ENCODE assay signal across 1 cellular context in the genomic region with DNA sequence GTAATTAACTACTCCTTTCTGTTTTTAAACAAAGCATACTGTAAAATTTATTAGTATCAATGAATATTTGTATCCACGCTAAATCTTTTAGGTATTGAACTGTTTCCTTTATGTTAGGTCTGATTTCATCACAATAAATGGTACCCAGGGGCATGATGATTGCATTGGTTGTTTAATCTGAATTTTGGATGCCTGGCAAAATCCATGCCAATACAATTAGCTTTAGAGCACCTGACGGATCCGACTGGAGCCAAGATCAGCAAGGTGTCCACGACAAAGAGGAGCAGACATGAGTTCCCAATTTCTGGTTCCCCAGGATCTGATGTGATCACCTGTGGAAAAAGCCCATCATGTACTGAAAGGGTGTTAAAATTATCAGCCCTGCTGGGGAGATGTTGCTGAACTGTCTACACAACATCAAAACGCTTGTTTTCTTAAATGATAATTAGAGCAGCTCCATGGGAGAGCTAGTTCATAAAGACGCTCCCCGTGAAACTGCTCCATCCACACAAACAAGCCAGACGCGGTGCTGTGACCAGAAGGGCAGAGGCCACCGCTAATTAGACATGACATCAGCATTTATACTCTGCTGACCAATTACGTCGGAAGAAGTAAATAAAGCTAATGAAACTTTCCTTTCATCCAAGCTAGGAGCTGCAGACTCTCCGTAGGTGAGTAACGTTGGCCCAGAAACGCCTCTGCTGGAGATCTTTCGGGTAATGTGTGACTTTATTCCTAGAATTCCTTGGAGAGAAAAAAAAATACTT.
TF ChIP-seq lines count a peak whose summit lies in the region.

No MANE protein-coding gene starts in this region.

TF ChIP-seq in K562, 482 proteins besides CTCF, POLR2A, EP300 and RAD21 (continued from another document):
- no peak for TF ChIP-seq ZNF239 (CRISPR knock-in tag; IDR thresholded peaks at IDR 0.05)
- TF ChIP-seq, protein P1, sequence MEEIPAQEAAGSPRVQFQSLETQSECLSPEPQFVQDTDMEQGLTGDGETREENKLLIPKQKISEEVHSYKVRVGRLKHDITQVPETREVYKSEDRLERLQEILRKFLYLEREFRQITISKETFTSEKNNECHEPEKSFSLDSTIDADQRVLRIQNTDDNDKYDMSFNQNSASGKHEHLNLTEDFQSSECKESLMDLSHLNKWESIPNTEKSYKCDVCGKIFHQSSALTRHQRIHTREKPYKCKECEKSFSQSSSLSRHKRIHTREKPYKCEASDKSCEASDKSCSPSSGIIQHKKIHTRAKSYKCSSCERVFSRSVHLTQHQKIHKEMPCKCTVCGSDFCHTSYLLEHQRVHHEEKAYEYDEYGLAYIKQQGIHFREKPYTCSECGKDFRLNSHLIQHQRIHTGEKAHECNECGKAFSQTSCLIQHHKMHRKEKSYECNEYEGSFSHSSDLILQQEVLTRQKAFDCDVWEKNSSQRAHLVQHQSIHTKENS (CRISPR knock-in tag; IDR thresholded peaks at IDR 0.05) = no peak
- TF ChIP-seq, protein P2, sequence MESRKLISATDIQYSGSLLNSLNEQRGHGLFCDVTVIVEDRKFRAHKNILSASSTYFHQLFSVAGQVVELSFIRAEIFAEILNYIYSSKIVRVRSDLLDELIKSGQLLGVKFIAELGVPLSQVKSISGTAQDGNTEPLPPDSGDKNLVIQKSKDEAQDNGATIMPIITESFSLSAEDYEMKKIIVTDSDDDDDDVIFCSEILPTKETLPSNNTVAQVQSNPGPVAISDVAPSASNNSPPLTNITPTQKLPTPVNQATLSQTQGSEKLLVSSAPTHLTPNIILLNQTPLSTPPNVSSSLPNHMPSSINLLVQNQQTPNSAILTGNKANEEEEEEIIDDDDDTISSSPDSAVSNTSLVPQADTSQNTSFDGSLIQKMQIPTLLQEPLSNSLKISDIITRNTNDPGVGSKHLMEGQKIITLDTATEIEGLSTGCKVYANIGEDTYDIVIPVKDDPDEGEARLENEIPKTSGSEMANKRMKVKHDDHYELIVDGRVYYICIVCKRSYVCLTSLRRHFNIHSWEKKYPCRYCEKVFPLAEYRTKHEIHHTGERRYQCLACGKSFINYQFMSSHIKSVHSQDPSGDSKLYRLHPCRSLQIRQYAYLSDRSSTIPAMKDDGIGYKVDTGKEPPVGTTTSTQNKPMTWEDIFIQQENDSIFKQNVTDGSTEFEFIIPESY (CRISPR knock-in tag; IDR thresholded peaks at IDR 0.05) = no peak
- no peak for TF ChIP-seq NR2F6 (CRISPR knock-in tag; IDR thresholded peaks at IDR 0.05)
- TF ChIP-seq, protein P3, sequence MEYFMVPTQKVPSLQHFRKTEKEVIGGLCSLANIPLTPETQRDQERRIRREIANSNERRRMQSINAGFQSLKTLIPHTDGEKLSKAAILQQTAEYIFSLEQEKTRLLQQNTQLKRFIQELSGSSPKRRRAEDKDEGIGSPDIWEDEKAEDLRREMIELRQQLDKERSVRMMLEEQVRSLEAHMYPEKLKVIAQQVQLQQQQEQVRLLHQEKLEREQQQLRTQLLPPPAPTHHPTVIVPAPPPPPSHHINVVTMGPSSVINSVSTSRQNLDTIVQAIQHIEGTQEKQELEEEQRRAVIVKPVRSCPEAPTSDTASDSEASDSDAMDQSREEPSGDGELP (CRISPR knock-in tag; IDR thresholded peaks at IDR 0.05; ENCODE audit: borderline replicate concordance) = no peak
- TF ChIP-seq FOS (IDR thresholded peaks at IDR 0.05; ENCODE audit: extremely low read depth, insufficient read length) = no peak
- TF ChIP-seq, protein P4, sequence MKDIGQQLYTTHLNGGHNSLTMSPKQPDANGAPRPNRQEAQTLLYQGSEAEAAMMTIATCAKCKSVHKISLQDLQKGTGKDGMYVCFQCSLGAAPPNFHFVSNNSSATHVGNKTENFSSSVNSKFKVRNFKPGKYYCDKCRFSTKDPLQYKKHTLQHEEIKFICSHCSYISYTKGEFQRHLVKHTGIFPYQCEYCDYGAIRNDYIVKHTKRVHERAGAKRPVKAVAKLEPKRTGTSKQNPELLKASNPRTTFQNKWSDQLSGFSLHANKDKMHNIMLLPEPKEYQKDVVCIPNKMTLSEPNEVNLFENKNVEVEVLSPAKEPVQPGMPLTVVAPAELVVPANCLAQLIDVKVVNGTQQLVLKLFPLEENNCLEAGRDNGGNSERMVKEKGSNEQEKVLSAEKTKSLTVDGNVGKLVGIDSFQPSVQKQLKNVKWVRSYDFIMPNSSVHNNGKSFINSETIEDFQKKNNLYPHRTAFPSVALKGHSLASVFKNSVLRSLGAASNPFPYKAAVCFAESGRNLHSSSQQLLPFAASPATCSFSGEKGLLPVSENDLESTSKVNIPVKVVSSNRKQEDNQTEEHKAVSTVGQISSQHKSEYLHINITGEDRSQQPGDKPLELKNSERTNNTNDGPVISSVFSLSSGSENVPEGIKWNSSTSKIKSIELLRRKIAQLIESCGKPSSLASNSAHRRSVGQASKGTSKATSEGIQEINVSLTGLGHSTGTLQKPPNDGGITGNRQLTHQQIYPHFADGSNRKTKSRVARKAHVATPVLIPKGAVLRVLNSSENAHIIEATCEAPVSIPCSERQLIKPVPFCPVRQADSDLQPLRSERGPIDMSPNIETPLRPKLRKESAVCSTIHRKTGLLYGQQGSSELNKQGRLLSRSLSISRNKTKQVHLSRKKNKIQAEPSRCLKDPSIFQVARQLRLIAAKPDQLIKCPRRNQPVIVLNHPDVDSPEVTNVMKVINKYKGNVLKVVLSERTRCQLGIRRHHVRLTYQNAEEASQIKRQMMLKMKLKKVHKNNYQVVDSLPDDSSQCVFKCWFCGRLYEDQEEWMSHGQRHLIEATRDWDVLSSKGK (CRISPR knock-in tag; IDR thresholded peaks at IDR 0.05) = no peak
- TF ChIP-seq ZNF140 (CRISPR knock-in tag; IDR thresholded peaks at IDR 0.05) = no peak
- no peak for TF ChIP-seq ZNF764 (CRISPR knock-in tag; IDR thresholded peaks at IDR 0.05; ENCODE audit: low read depth)
- no peak for TF ChIP-seq KLF13 (tag; IDR thresholded peaks at IDR 0.05; ENCODE audit: borderline replicate concordance, low read depth)
- no peak for TF ChIP-seq PHF21A (IDR thresholded peaks at IDR 0.05; ENCODE audit: borderline replicate concordance, low read depth)
- 0 out of 2 replicates have a peak, but pooled peaks have one; percentile 52 for TF ChIP-seq GTF2E2 (tag; IDR thresholded peaks at IDR 0.05)
- TF ChIP-seq MTA1 (IDR thresholded peaks at IDR 0.05; ENCODE audit: borderline replicate concordance) = no peak
- TF ChIP-seq PCBP2 (IDR thresholded peaks at IDR 0.05; ENCODE audit: low read depth, low read length, poor library complexity, severe bottlenecking) = no peak
- TF ChIP-seq JUNB (CRISPR knock-in tag; conservative IDR thresholded peaks at IDR 0.05) = no peak
- TF ChIP-seq EZH2 (IDR thresholded peaks at IDR 0.05; ENCODE audit: borderline replicate concordance, low read depth, low read length) = no peak
- TF ChIP-seq TAF9B (IDR thresholded peaks at IDR 0.05; ENCODE audit: partially characterized antibody) = no peak
- peak; percentile 39 for TF ChIP-seq MAFF (IDR thresholded peaks at IDR 0.05; ENCODE audit: low read length)
- TF ChIP-seq, protein P5, sequence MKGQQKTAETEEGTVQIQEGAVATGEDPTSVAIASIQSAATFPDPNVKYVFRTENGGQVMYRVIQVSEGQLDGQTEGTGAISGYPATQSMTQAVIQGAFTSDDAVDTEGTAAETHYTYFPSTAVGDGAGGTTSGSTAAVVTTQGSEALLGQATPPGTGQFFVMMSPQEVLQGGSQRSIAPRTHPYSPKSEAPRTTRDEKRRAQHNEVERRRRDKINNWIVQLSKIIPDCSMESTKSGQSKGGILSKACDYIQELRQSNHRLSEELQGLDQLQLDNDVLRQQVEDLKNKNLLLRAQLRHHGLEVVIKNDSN (CRISPR knock-in tag; IDR thresholded peaks at IDR 0.05) = no peak
- no peak for TF ChIP-seq ERF (CRISPR knock-in tag; IDR thresholded peaks at IDR 0.05)
- no peak for TF ChIP-seq DACH1 (IDR thresholded peaks at IDR 0.05; ENCODE audit: partially characterized antibody)
- TF ChIP-seq ZNF717 (CRISPR knock-in tag; IDR thresholded peaks at IDR 0.05) = no peak
- no peak for TF ChIP-seq ARID2 (IDR thresholded peaks at IDR 0.05)
- TF ChIP-seq SMARCC2 (IDR thresholded peaks at IDR 0.05; ENCODE audit: low read depth) = no peak
- TF ChIP-seq CREM (IDR thresholded peaks at IDR 0.05; ENCODE audit: low read depth) = 0 out of 2 replicates have a peak, but pooled peaks have one; percentile 31
- TF ChIP-seq, protein P6, sequence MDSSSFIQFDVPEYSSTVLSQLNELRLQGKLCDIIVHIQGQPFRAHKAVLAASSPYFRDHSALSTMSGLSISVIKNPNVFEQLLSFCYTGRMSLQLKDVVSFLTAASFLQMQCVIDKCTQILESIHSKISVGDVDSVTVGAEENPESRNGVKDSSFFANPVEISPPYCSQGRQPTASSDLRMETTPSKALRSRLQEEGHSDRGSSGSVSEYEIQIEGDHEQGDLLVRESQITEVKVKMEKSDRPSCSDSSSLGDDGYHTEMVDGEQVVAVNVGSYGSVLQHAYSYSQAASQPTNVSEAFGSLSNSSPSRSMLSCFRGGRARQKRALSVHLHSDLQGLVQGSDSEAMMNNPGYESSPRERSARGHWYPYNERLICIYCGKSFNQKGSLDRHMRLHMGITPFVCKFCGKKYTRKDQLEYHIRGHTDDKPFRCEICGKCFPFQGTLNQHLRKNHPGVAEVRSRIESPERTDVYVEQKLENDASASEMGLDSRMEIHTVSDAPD (CRISPR knock-in tag; IDR thresholded peaks at IDR 0.05) = no peak
- no peak for TF ChIP-seq RFX7 (CRISPR knock-in tag; IDR thresholded peaks at IDR 0.05)
- TF ChIP-seq, protein P7, sequence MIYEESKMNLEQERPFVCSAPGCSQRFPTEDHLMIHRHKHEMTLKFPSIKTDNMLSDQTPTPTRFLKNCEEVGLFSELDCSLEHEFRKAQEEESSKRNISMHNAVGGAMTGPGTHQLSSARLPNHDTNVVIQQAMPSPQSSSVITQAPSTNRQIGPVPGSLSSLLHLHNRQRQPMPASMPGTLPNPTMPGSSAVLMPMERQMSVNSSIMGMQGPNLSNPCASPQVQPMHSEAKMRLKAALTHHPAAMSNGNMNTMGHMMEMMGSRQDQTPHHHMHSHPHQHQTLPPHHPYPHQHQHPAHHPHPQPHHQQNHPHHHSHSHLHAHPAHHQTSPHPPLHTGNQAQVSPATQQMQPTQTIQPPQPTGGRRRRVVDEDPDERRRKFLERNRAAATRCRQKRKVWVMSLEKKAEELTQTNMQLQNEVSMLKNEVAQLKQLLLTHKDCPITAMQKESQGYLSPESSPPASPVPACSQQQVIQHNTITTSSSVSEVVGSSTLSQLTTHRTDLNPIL (CRISPR knock-in tag; IDR thresholded peaks at IDR 0.05) = no peak
- TF ChIP-seq, protein P8, sequence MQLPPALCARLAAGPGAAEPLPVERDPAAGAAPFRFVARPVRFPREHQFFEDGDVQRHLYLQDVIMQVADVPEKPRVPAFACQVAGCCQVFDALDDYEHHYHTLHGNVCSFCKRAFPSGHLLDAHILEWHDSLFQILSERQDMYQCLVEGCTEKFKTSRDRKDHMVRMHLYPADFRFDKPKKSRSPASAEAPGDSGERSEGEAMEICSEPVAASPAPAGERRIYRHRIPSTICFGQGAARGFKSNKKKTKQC (CRISPR knock-in tag; IDR thresholded peaks at IDR 0.05) = no peak
- TF ChIP-seq SAP30 (IDR thresholded peaks at IDR 0.05; ENCODE audit: borderline replicate concordance, insufficient read depth, low read depth, low read length, poor library complexity, severe bottlenecking) = no peak
- TF ChIP-seq NR2C2 (CRISPR knock-in tag; IDR thresholded peaks at IDR 0.05) = no peak
- TF ChIP-seq NR2C2 (tag; IDR thresholded peaks at IDR 0.05) = peak; percentile 42; the same call in 1 of the 2 replicates
- TF ChIP-seq ZNF316 (IDR thresholded peaks at IDR 0.05) = peak; percentile 16; the same call in 1 of the 2 replicates
- TF ChIP-seq ZNF77 (CRISPR knock-in tag; IDR thresholded peaks at IDR 0.05) = no peak
- peak; percentile 42 for TF ChIP-seq NFE2 (IDR thresholded peaks at IDR 0.05; ENCODE audit: low read depth)
- TF ChIP-seq, protein P9, sequence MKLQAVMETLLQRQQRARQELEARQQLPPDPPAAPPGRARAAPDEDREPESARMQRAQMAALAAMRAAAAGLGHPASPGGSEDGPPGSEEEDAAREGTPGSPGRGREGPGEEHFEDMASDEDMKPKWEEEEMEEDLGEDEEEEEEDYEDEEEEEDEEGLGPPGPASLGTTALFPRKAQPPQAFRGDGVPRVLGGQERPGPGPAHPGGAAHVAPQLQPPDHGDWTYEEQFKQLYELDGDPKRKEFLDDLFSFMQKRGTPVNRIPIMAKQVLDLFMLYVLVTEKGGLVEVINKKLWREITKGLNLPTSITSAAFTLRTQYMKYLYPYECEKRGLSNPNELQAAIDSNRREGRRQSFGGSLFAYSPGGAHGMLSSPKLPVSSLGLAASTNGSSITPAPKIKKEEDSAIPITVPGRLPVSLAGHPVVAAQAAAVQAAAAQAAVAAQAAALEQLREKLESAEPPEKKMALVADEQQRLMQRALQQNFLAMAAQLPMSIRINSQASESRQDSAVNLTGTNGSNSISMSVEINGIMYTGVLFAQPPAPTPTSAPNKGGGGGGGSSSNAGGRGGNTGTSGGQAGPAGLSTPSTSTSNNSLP (IDR thresholded peaks at IDR 0.05; ENCODE audit: borderline replicate concordance, low read depth, low read length) = no peak
- no peak for TF ChIP-seq HNRNPH1 (optimal IDR thresholded peaks at IDR 0.05; ENCODE audit: low read depth, low read length)
- no peak for TF ChIP-seq RNF2 (IDR thresholded peaks at IDR 0.05)
- TF ChIP-seq MAFG (tag; conservative IDR thresholded peaks at IDR 0.05) = peak; percentile 37; the same call in 1 of the 2 replicates
- TF ChIP-seq HOXB6 (CRISPR knock-in tag; IDR thresholded peaks at IDR 0.05; ENCODE audit: borderline replicate concordance) = no peak
- TF ChIP-seq ZC3H8 (IDR thresholded peaks at IDR 0.05) = no peak
- TF ChIP-seq CBFA2T3 (IDR thresholded peaks at IDR 0.05) = no peak
- TF ChIP-seq CHD2 (IDR thresholded peaks at IDR 0.05; ENCODE audit: low read depth, low read length) = no peak
- no peak for TF ChIP-seq ZNF79 (CRISPR knock-in tag; IDR thresholded peaks at IDR 0.05; ENCODE audit: low read depth)
- TF ChIP-seq NBN (IDR thresholded peaks at IDR 0.05; ENCODE audit: low read depth) = no peak
- TF ChIP-seq, protein P10, sequence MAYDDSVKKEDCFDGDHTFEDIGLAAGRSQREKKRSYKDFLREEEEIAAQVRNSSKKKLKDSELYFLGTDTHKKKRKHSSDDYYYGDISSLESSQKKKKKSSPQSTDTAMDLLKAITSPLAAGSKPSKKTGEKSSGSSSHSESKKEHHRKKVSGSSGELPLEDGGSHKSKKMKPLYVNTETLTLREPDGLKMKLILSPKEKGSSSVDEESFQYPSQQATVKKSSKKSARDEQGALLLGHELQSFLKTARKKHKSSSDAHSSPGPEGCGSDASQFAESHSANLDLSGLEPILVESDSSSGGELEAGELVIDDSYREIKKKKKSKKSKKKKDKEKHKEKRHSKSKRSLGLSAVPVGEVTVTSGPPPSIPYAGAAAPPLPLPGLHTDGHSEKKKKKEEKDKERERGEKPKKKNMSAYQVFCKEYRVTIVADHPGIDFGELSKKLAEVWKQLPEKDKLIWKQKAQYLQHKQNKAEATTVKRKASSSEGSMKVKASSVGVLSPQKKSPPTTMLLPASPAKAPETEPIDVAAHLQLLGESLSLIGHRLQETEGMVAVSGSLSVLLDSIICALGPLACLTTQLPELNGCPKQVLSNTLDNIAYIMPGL (CRISPR knock-in tag; IDR thresholded peaks at IDR 0.05) = no peak
- no peak for TF ChIP-seq ZBED1 (IDR thresholded peaks at IDR 0.05)
- no peak for TF ChIP-seq MTF1 (CRISPR knock-in tag; IDR thresholded peaks at IDR 0.05; ENCODE audit: borderline replicate concordance)
- no peak for TF ChIP-seq ZNF384 (IDR thresholded peaks at IDR 0.05; ENCODE audit: low read depth, low read length)
- TF ChIP-seq CCNT2 (IDR thresholded peaks at IDR 0.05; ENCODE audit: borderline replicate concordance, extremely low read depth, insufficient read length, low read depth, low read length) = no peak
- no peak for TF ChIP-seq ZZZ3 (IDR thresholded peaks at IDR 0.05)
- no peak for TF ChIP-seq SNRNP70 (optimal IDR thresholded peaks at IDR 0.05; ENCODE audit: low read depth, low read length)
- TF ChIP-seq RUNX1 (IDR thresholded peaks at IDR 0.05; ENCODE audit: low read depth) = no peak
